1 cellular context compared by ENCODE assay signal in the genomic region with DNA sequence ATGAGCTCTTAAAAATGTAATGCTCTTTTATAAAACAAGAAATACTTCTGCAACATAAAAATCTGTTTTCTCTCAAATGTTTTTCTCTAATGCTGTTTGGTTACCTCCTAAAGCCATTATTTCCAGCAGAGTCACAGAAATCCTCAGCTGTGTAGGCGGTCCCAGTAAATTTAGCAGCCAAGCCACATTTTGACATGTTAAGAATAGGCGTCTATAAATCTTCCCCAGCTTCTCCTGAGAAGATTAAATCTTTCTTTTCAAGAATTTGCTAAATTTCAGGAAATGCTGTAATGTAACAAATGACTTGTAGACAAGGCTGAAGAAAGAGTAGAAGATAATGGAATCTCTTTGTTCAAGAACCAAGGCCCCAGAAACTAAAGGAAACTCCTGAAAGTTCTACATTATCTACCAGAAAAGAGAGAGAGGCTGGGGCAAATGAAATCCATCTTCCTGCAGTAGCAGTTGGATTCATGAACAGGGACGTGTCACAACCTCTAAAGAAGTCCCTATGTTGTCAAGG.
TF ChIP-seq lines count a peak whose summit lies in the region.

No MANE protein-coding gene starts in this region.

TF ChIP-seq in neural cell, 6 proteins besides CTCF, POLR2A, EP300 and RAD21 (continued from another document):
- TF ChIP-seq MXI1 (conservative IDR thresholded peaks at IDR 0.05; ENCODE audit: poor library complexity, severe bottlenecking) (no peak), TAF1 (IDR thresholded peaks at IDR 0.05; ENCODE audit: low read depth) (no peak)
